In the genomic region with DNA sequence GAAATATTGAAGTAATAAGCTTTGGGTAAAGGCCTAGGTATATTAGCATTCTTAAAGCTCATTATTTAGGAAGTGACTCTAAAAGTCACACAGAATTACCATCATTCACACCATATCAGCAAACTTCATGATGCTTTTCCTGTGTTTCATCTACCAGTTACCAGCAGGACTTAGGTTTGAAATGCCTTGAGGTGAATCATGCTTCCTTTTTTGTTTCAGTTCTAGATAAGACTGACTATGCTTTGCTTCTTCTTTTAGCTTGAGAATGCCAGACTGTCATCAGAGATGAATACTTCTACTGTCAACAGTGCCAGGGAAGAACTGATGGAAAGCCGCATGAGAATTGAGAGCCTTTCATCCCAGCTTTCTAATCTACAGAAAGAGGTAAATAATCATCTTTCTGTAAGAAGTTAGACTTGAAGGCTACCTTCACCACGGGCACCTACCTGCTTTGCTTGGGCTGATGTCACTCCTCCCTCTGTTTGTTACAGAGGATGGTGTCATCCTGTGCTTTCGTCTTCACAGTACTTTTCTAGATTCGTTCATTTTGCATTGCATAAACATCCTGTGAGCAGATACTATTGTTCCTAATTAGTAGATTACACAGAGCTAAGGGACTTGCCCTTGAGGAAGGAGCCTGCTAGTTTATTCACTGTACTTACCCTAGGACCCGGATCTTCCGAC, we compare ENCODE assay signal across 10 cellular contexts. TPM values are rescaled to one million over a fixed set of nuclear protein-coding genes. Genes with fewer than 3 reads are reported as not detected.
DNase-seq lines count a peak whose midpoint lies in the region; ATAC-seq, FAIRE-seq and TF ChIP-seq lines count a peak whose summit lies in the region.
"Had no signal": no experiment of that assay in that cellular context is flagged by ENCODE, and none has a peak within 500 bp of the region (broad histone marks: within the 10 kb centered on the region; RNA-seq: fewer than 3 reads in every experiment).

No MANE protein-coding gene starts in this region.

- TF ChIP-seq POLR2A in HepG2 (IDR thresholded peaks at IDR 0.05; ENCODE audit: insufficient read depth in 1 of 2, low read depth in 2 of 2, low read length in 2 of 2) (no peak), upper lobe of left lung (IDR thresholded peaks at IDR 0.05) (no peak), testis (IDR thresholded peaks at IDR 0.05) (no peak)

- H3K36me3 Mint-ChIP-seq in activated CD4-positive, alpha-beta memory T cell treated with anti-CD3 and anti-CD28 coated beads for 36 hours, result peaks cover 61% of the 10 kb centered on the region

- H3K4me1 ChIP-seq in liver (ENCODE audit: control insufficient read depth in 4 of 4, insufficient read depth in 4 of 4, low read length in 3 of 4), result no peaks in the 10 kb centered on the region
- H3K4me1 ChIP-seq in HepG2 (ENCODE audit: insufficient read depth, low read length), result no peaks in the 10 kb centered on the region
- H3K4me1 ChIP-seq in right cardiac atrium (ENCODE audit: control insufficient read depth, insufficient read depth, low read length), result peaks cover 4% of the 10 kb centered on the region
- peaks cover 0 to 4% (median 4%) of the 10 kb centered on the region in 4 donors for H3K4me1 ChIP-seq in upper lobe of left lung
- no peaks in the 10 kb centered on the region for H3K4me1 ChIP-seq in testis

- no peak for ATAC-seq in HepG2
- ATAC-seq in right cardiac atrium, result peak; percentile 72 to 90
- peak; percentile 7 to 73 for ATAC-seq in upper lobe of left lung (ENCODE audit: low FRiP score in 2 of 2)
- ATAC-seq in HG02610 (IDR thresholded peaks at IDR 0.05; ENCODE audit: unreplicated experiment), result no peak
- ATAC-seq: Panc1 had no signal

- intact Hi-C loops in HepG2 (cut with micrococcal nuclease; ENCODE audit: unreplicated experiment), result no loop called here
- intact Hi-C loops in activated CD4-positive, alpha-beta memory T cell treated with anti-CD3 and anti-CD28 coated beads for 36 hours (cut with micrococcal nuclease), result loop anchor here (1.0 to 10.0 kb wide), 8 partner anchors 33 to 365 kb away; partner anchors contain the start of gene MARCHF3
- intact Hi-C loops in right cardiac atrium (cut with DNase I), result no loop called here
- intact Hi-C loops in testis (cut with DNase I; ENCODE audit: low total_unique reads), result no loop called here

- H4K20me1 ChIP-seq in HepG2 (ENCODE audit: insufficient read depth, low read length), result no peaks in the 10 kb centered on the region

- H3K9me3 Mint-ChIP-seq in activated CD4-positive, alpha-beta memory T cell treated with anti-CD3 and anti-CD28 coated beads for 36 hours, result no peaks in the 10 kb centered on the region

- peaks cover 3% of the 10 kb centered on the region for H3K79me2 ChIP-seq in HepG2 (ENCODE audit: insufficient read depth, low read length)

- H3K27me3 ChIP-seq in liver (ENCODE audit: control insufficient read depth in 4 of 4, insufficient read depth in 4 of 4, low read length in 3 of 4) (no peaks in the 10 kb centered on the region), HepG2 (ENCODE audit: control insufficient read depth in 1 of 2, insufficient read depth in 2 of 2, low read length in 2 of 2) (no peaks in the 10 kb centered on the region), right cardiac atrium (ENCODE audit: control insufficient read depth, insufficient read depth) (no peaks in the 10 kb centered on the region), upper lobe of left lung (no peaks in the 10 kb centered on the region), testis (no peaks in the 10 kb centered on the region)

- H3K27me3 Mint-ChIP-seq in activated CD4-positive, alpha-beta memory T cell treated with anti-CD3 and anti-CD28 coated beads for 36 hours, result no peaks in the 10 kb centered on the region

- POLR2A ChIA-PET in HepG2 (lab: Yijun Ruan, JAX), result no interaction called here
- POLR2A ChIA-PET in activated CD4-positive, alpha-beta memory T cell treated with anti-CD3 and anti-CD28 coated beads for 36 hours (lab: Charles Lee), result interaction anchor here (0.5 to 4.2 kb wide), 7 partner anchors 9 to 261 kb away, joined by 3 to 70 read pairs (median 3); partner anchors contain the start of gene LMNB1

- H3K9ac ChIP-seq in liver (ENCODE audit: low read depth in 1 of 2, low read length in 2 of 2) (no peak overlapping the region), HepG2 (ENCODE audit: insufficient read depth, low read depth, low read length) (no peak overlapping the region)

- FAIRE-seq in HepG2 (lab: Jason Lieb, UNC), result no peak
- FAIRE-seq: islet of Langerhans had no signal

- H3K4me2 ChIP-seq in HepG2 (ENCODE audit: low read depth, low read length), result no peak overlapping the region

- TF ChIP-seq EP300 in HepG2 (IDR thresholded peaks at IDR 0.05; ENCODE audit: low read depth in 2 of 2, low read length in 2 of 2) (no peak), HepG2 (CRISPR knock-in tag; IDR thresholded peaks at IDR 0.05; ENCODE audit: borderline replicate concordance) (no peak), upper lobe of left lung (IDR thresholded peaks at IDR 0.05) (peak; percentile 7 to 89 (median 74))

- CTCF ChIA-PET in HepG2 (lab: Yijun Ruan, JAX; ENCODE audit: low intra/inter-chr PET ratio, low total read pairs), result no interaction called here
- CTCF ChIA-PET in activated CD4-positive, alpha-beta memory T cell treated with anti-CD3 and anti-CD28 coated beads for 36 hours (lab: Charles Lee), result interaction anchor here (0.5 to 4.6 kb wide), 7 partner anchors 32 to 679 kb away, joined by 3 to 58 read pairs (median 4); partner anchors contain the start of genes LMNB1 and PHAX

- H3K27ac Mint-ChIP-seq in activated CD4-positive, alpha-beta memory T cell treated with anti-CD3 and anti-CD28 coated beads for 36 hours, result peak overlapping the region; percentile 98

- H3K27ac ChIP-seq in liver (ENCODE audit: low read depth in 1 of 2, low read length in 2 of 2) (peak overlapping the region; percentile 71 to 72), HepG2 (ENCODE audit: extremely low read length, insufficient read depth, low read length) (no peak overlapping the region), right cardiac atrium (ENCODE audit: low read length) (no peak overlapping the region), upper lobe of left lung (peak overlapping the region; percentile 74 to 85 (median 76)), testis (no peak overlapping the region)

- in situ Hi-C loops in HepG2 (cut with HindIII; ENCODE audit: extremely low pct_ligation_motif_present, low pct_unique_long_range_greater_than_20kb), result no loop called here

- no peaks in the 10 kb centered on the region for H3K9me3 ChIP-seq in liver (ENCODE audit: control insufficient read depth in 4 of 4, low read length in 3 of 4)
- H3K9me3 ChIP-seq in HepG2 (ENCODE audit: low read length), result no peaks in the 10 kb centered on the region
- H3K9me3 ChIP-seq in right cardiac atrium (ENCODE audit: control insufficient read depth, low read length), result no peaks in the 10 kb centered on the region
- no peaks in the 10 kb centered on the region for H3K9me3 ChIP-seq in upper lobe of left lung
- H3K9me3 ChIP-seq in testis, result no peaks in the 10 kb centered on the region

- H2AFZ ChIP-seq in HepG2 (ENCODE audit: low read length), result no peak overlapping the region

- no peak overlapping the region for H3K4me3 ChIP-seq in liver (ENCODE audit: low read depth in 1 of 3, low read length in 3 of 3)
- H3K4me3 ChIP-seq in HepG2 (replicated peaks in 1 of 3; ENCODE audit: insufficient read depth in 1 of 3, low read depth in 2 of 3, low read length in 3 of 3), result no peak overlapping the region
- no peak overlapping the region for H3K4me3 ChIP-seq in right cardiac atrium (ENCODE audit: low read length)
- H3K4me3 ChIP-seq in upper lobe of left lung, result no peak overlapping the region
- no peak overlapping the region for H3K4me3 ChIP-seq in testis

- 75% methylated on average over 6 of the region's 6 CpGs for WGBS in liver
- 96% methylated on average over 6 of the region's 6 CpGs for WGBS in HepG2 (ENCODE audit: low lambda C conversion rate)
- 46% methylated on average over 6 of the region's 6 CpGs for WGBS in right cardiac atrium
- whole genome bisulfite sequencing in upper lobe of left lung, 2 donors, result 50 to 55% methylated on average over 6 of the region's 6 CpGs
- 63 to 72% methylated on average over 6 of the region's 6 CpGs for WGBS in testis, 2 donors

- no peak for TF ChIP-seq RAD21 in liver (IDR thresholded peaks at IDR 0.05)
- no peak for TF ChIP-seq RAD21 in HepG2 (CRISPR knock-in tag; IDR thresholded peaks at IDR 0.05)

- peaks cover 0 to 16% (median 2%) of the 10 kb centered on the region in 4 donors for H3K36me3 ChIP-seq in liver (ENCODE audit: control insufficient read depth in 4 of 4, insufficient read depth in 3 of 4, low read depth in 1 of 4, low read length in 3 of 4)
- peaks cover 14 to 66% of the 10 kb centered on the region in 2 experiments for H3K36me3 ChIP-seq in HepG2 (replicated peaks in 1 of 2; ENCODE audit: control insufficient read depth in 1 of 2, insufficient read depth in 2 of 2, low read length in 2 of 2)
- H3K36me3 ChIP-seq in upper lobe of left lung, result no peaks in the 10 kb centered on the region
- no peaks in the 10 kb centered on the region for H3K36me3 ChIP-seq in testis (ENCODE audit: low read depth, missing control alignments)

- H3K4me3 Mint-ChIP-seq in activated CD4-positive, alpha-beta memory T cell treated with anti-CD3 and anti-CD28 coated beads for 36 hours, result peak overlapping the region; percentile 49

- H3K4me1 Mint-ChIP-seq in activated CD4-positive, alpha-beta memory T cell treated with anti-CD3 and anti-CD28 coated beads for 36 hours (ENCODE audit: low read depth), result peaks cover 46% of the 10 kb centered on the region

- no peak for DNase-seq in HepG2 (ENCODE audit: low spot score)
- peak; percentile 63 for DNase-seq in activated CD4-positive, alpha-beta memory T cell treated with anti-CD3 and anti-CD28 coated beads for 36 hours
- DNase-seq in right cardiac atrium, result no peak
- no peak for DNase-seq in upper lobe of left lung
- DNase-seq in DMS53 (lab: John Stamatoyannopoulos, UW), result no peak
- no peak for DNase-seq in testis

- TF ChIP-seq CTCF in liver (IDR thresholded peaks at IDR 0.05; ENCODE audit: low read depth, low read length, missing input control) (no peak), HepG2 (CRISPR knock-in tag; IDR thresholded peaks at IDR 0.05) (no peak), upper lobe of left lung (IDR thresholded peaks at IDR 0.05) (no peak), testis (IDR thresholded peaks at IDR 0.05) (no peak)

- BruUV-seq in HepG2 (replicated peaks; lab: Mats Ljungman, UMichigan), result no TSS peak

RNA-seq across cellular contexts. Expression of gene LMNB1, which starts 34.7 kb away (rescaled TPM):
- total RNA-seq in liver (10 to 100 TPM in 1 of 2 donors, 1 to 10 TPM in 1; 5.9 to 45.7 TPM), HepG2 (2016; rRNA removed; fragmentation: Illumina TruSeq; extraction: Trizol) (159 and 197 TPM in 2 replicates), right cardiac atrium (1 to 10 TPM; 1.2 to 3.6 (median 2.4) TPM), upper lobe of left lung (10 to 100 TPM; 11.1 to 18.5 (median 15.9) TPM), testis (10 to 100 TPM; 13.7 to 15.9 TPM)
- polyA plus RNA-seq in liver (1 to 10 TPM in 1 of 2 donors, under 1 TPM in 1; 0.57 to 5.3 TPM), HepG2 (2011; rRNA removed) (9.9 and 12.5 TPM in 2 replicates), right cardiac atrium (0.43 TPM), testis (ENCODE audit: insufficient read depth, low read depth, low replicate concordance) (26.1 TPM)
- 24.4 and 30.1 TPM in 2 replicates for total RNA-seq in HepG2 (2016; cell fraction: cytosol; rRNA removed; fragmentation: Illumina TruSeq; extraction: Trizol; ENCODE audit: low read depth)
- 162 and 188 TPM in 2 replicates for total RNA-seq in HepG2 (2016; cell fraction: insoluble cytoplasmic fraction; rRNA removed; fragmentation: Illumina TruSeq; extraction: Trizol)
- total RNA-seq in HepG2 (2016; cell fraction: membrane; rRNA removed; fragmentation: Illumina TruSeq; extraction: Trizol), result 36.3 and 45.4 TPM in 2 replicates
- total RNA-seq in HepG2 (2016; cell fraction: nucleus; rRNA removed; fragmentation: Illumina TruSeq; extraction: Trizol), result 80.6 and 88.8 TPM in 2 replicates
- 8.1 and 13.8 TPM in 2 replicates for polyA plus RNA-seq in HepG2 (2011; cell fraction: cytosol; rRNA removed)
- 14.2 and 19.9 TPM in 2 replicates for polyA plus RNA-seq in HepG2 (2011; cell fraction: nucleus; rRNA removed)
- polyA plus RNA-seq in HepG2 (2012), result 25.9 and 47.7 TPM in 2 replicates
- 4.3 and 4.9 TPM in 2 replicates for polyA plus RNA-seq in HepG2 (2016; cell fraction: cytosol; fragmentation: Illumina TruSeq; extraction: Trizol; ENCODE audit: low read depth)
- 152 and 154 TPM in 2 replicates for polyA plus RNA-seq in HepG2 (2016; cell fraction: insoluble cytoplasmic fraction; fragmentation: Illumina TruSeq; extraction: Trizol; ENCODE audit: low read depth)
- polyA plus RNA-seq in HepG2 (2016; cell fraction: membrane; fragmentation: Illumina TruSeq; extraction: Trizol; ENCODE audit: low read depth), result 12.8 and 14.1 TPM in 2 replicates
- 79.0 and 82.9 TPM in 2 replicates for polyA plus RNA-seq in HepG2 (2016; cell fraction: nucleus; fragmentation: Illumina TruSeq; extraction: Trizol; ENCODE audit: insufficient read depth, low read depth)
- polyA minus RNA-seq in HepG2 (2011; rRNA and poly(A)+ RNA removed; ENCODE audit: low replicate concordance), result 17.8 and 31.3 TPM in 2 replicates
- 15.0 and 18.4 TPM in 2 replicates for polyA minus RNA-seq in HepG2 (2011; cell fraction: cytosol; rRNA and poly(A)+ RNA removed)
- 15.9 and 17.9 TPM in 2 replicates for polyA minus RNA-seq in HepG2 (2011; cell fraction: nucleus; rRNA and poly(A)+ RNA removed)
- 100 to 1,000 TPM; 212 to 215 TPM for total RNA-seq in activated CD4-positive, alpha-beta memory T cell treated with anti-CD3 and anti-CD28 coated beads for 36 hours

Comparison
In these comparisons a context has a peak if more than half of its experiments do, and no peak if none do; other contexts are left out.
1. H3K27ac ChIP-seq: peak in liver (2 of 2) and upper lobe of left lung (4 of 4); none in HepG2 (single experiment), right cardiac atrium (single experiment) and testis (0 of 2).
2. ATAC-seq: peak in right cardiac atrium (2 of 2) and upper lobe of left lung (2 of 2); none in HepG2 (single experiment) and HG02610 (single experiment).